Comparison of ENCODE assay signal across 11 cellular contexts in genomic region chr20:5171074-5171789, GRCh38. TPM values are rescaled to one million over a fixed set of nuclear protein-coding genes. Genes with fewer than 3 reads are reported as not detected.
DNase-seq lines count a peak whose midpoint lies in the region; ATAC-seq, FAIRE-seq and TF ChIP-seq lines count a peak whose summit lies in the region.
"Had no signal": no experiment of that assay in that cellular context is flagged by ENCODE, and none has a peak within 500 bp of the region (broad histone marks: within the 10 kb centered on the region; RNA-seq: fewer than 3 reads in every experiment).

No MANE protein-coding gene starts in this region.

- no peak overlapping the region for H3K4me3 ChIP-seq in DND-41 (ENCODE audit: low read depth in 1 of 2, low read length in 2 of 2)
- no peak overlapping the region for H3K4me3 ChIP-seq in cardiac muscle cell
- H3K4me3 ChIP-seq in pancreas = no peak overlapping the region

- TF ChIP-seq CTCF in DND-41 (IDR thresholded peaks at IDR 0.05; ENCODE audit: borderline replicate concordance, extremely low read depth, low read length, poor library complexity, severe bottlenecking) (no peak), cardiac muscle cell (IDR thresholded peaks at IDR 0.05; ENCODE audit: low read depth, low read length) (no peak), pancreas (IDR thresholded peaks at IDR 0.05) (no peak)

- H3K27ac ChIP-seq in DND-41 (ENCODE audit: low read length) (0 out of 2 replicates have a peak overlapping the region, but pooled peaks have one; percentile 2), cardiac muscle cell (peak overlapping the region; percentile 81), pancreas (no peak overlapping the region)
- H3K27ac ChIP-seq: VCaP had no signal

- ATAC-seq in DND-41 (ENCODE audit: insufficient read depth, low read depth) = no peak
- ATAC-seq in pancreas = peak in 3 of 4 donors; percentile 22 to 75 (median 63)
- ATAC-seq in HG02588 (IDR thresholded peaks at IDR 0.05; ENCODE audit: unreplicated experiment) = no peak

- H3K4me1 ChIP-seq in DND-41 (ENCODE audit: insufficient read depth, low read length) (peaks cover 34% of the 10 kb centered on the region), cardiac muscle cell (ENCODE audit: low read depth) (peaks cover 36% of the 10 kb centered on the region), pancreas (no peaks in the 10 kb centered on the region)

- H2AFZ ChIP-seq in DND-41 (ENCODE audit: low read depth, low read length) = no peak overlapping the region

- no peak overlapping the region for H3K4me2 ChIP-seq in DND-41 (ENCODE audit: insufficient read depth, low read length)

- no peak for FAIRE-seq in pancreas (lab: Jason Lieb, UNC)

- peaks cover 34% of the 10 kb centered on the region for H3K36me3 ChIP-seq in DND-41 (ENCODE audit: insufficient read depth, low read length)
- H3K36me3 ChIP-seq in cardiac muscle cell = no peaks in the 10 kb centered on the region
- no peaks in the 10 kb centered on the region for H3K36me3 ChIP-seq in pancreas

- H3K79me2 ChIP-seq in DND-41 (ENCODE audit: insufficient read depth, low read length) = peaks cover 74% of the 10 kb centered on the region

- no peak overlapping the region for H3K9ac ChIP-seq in DND-41 (ENCODE audit: low read depth, low read length)

- peaks cover 65% of the 10 kb centered on the region for H4K20me1 ChIP-seq in DND-41 (ENCODE audit: insufficient read depth, low read length)

- H3K9me3 ChIP-seq in DND-41 (ENCODE audit: insufficient read depth, low read length, severe bottlenecking) (no peaks in the 10 kb centered on the region), cardiac muscle cell (ENCODE audit: low read depth) (no peaks in the 10 kb centered on the region), pancreas (no peaks in the 10 kb centered on the region)

- 74 to 78% methylated on average over 14 of the region's 14 CpGs for WGBS in pancreas, 2 donors

- no peaks in the 10 kb centered on the region for H3K27me3 ChIP-seq in DND-41 (ENCODE audit: insufficient read depth, low read length, poor library complexity)
- no peaks in the 10 kb centered on the region for H3K27me3 ChIP-seq in cardiac muscle cell
- H3K27me3 ChIP-seq in pancreas = no peaks in the 10 kb centered on the region

- DNase-seq in DND-41 = no peak
- peak; percentile 22 to 88 for DNase-seq in cardiac muscle cell (ENCODE audit: low read depth in 1 of 2, low spot score in 1 of 2)
- peak in 1 of 6 donors; percentile 8 for DNase-seq in pancreas
- no peak for DNase-seq in HK-2 (ENCODE audit: unreplicated experiment)
- DNase-seq in NCI-H526 treated with DMSO at 0.1 percent for 48 hours (lab: John Stamatoyannopoulos, UW) = no peak
- no peak for DNase-seq in GOT3 (lab: John Stamatoyannopoulos, UW)
- DNase-seq: immature natural killer cell, NCI-H774 had no signal

- intact Hi-C loops in pancreas (cut with DNase I) = no loop called here

TF ChIP-seq in PFSK-1, 5 proteins besides CTCF, POLR2A, EP300 and RAD21:
- peak; percentile 39 for TF ChIP-seq FOXP2 (optimal IDR thresholded peaks at IDR 0.05; ENCODE audit: borderline replicate concordance, extremely low read depth, extremely low read length, insufficient read depth)
- TF ChIP-seq TAF1 (IDR thresholded peaks at IDR 0.05; ENCODE audit: borderline replicate concordance, insufficient read depth, low read length) = no peak

RNA-seq across cellular contexts. Expression of gene CDS2, which starts 44.4 kb away (rescaled TPM):
- 11.9 TPM for polyA plus RNA-seq in PFSK-1 (2012; ENCODE audit: insufficient read length, low read depth)
- 18.7 and 20.3 TPM in 2 replicates for total RNA-seq in cardiac muscle cell
- polyA plus RNA-seq in cardiac muscle cell = 27.0 and 31.9 TPM in 2 replicates
- total RNA-seq in pancreas = 10 to 100 TPM; 12.7 to 27.1 (median 15.8) TPM
- 10 to 100 TPM in 1 of 2 donors, 1 to 10 TPM in 1; 4.6 to 11.8 TPM for polyA plus RNA-seq in pancreas

RNA-seq across cellular contexts. Expression of gene PCNA, which starts 51.5 kb away (rescaled TPM):
- 59.4 TPM for polyA plus RNA-seq in PFSK-1 (2012; ENCODE audit: insufficient read length, low read depth)
- total RNA-seq in cardiac muscle cell = 46.6 and 113 TPM in 2 replicates
- 47.0 and 81.2 TPM in 2 replicates for polyA plus RNA-seq in cardiac muscle cell
- 10 to 100 TPM; 10.9 to 23.2 (median 16.8) TPM for total RNA-seq in pancreas
- 10 to 100 TPM; 13.9 to 27.4 TPM for polyA plus RNA-seq in pancreas

RNA-seq across cellular contexts. Expression of gene TMEM230, which starts 58.4 kb away (rescaled TPM):
- 58.6 TPM for polyA plus RNA-seq in PFSK-1 (2012; ENCODE audit: insufficient read length, low read depth)
- total RNA-seq in cardiac muscle cell = 48.9 and 93.6 TPM in 2 replicates
- polyA plus RNA-seq in cardiac muscle cell = 166 and 176 TPM in 2 replicates
- total RNA-seq in pancreas = 10 to 100 TPM; 28.2 to 49.7 (median 43.4) TPM
- polyA plus RNA-seq in pancreas = 10 to 100 TPM; 76.3 to 98.8 TPM

Comparison
In these comparisons a context has a peak if more than half of its experiments do, and no peak if none do; other contexts are left out.
1. ATAC-seq: peak in pancreas (3 of 4); none in DND-41 (single experiment) and HG02588 (single experiment).
2. DNase-seq: peak in cardiac muscle cell (2 of 2); none in DND-41 (single experiment), HK-2 (single experiment), NCI-H526 treated with DMSO at 0.1 percent for 48 hours (single experiment) and GOT3 (single experiment).
3. H3K27ac ChIP-seq: peak in DND-41 (single experiment) and cardiac muscle cell (single experiment); none in pancreas (0 of 4).